In genomic region chr18:49827996-49828395, GRCh38 we compare ENCODE assay signal across 11 cellular contexts.
"Had no signal": no experiment of that assay in that cellular context is flagged by ENCODE, and none has a peak within 500 bp of the region (broad histone marks: within the 10 kb centered on the region; RNA-seq: fewer than 3 reads in every experiment).

No MANE protein-coding gene starts in this region.

- H3K4me1 ChIP-seq: HAP-1 had no signal

- H3K9ac ChIP-seq: GM23248 had no signal

- H3K4me3 ChIP-seq: GM23248, GM23338, HAP-1 had no signal

- H3K36me3 ChIP-seq: HAP-1 had no signal

- H3K27ac Mint-ChIP-seq: GM23338, H9, HFFc6 had no signal

- H3K4me2 ChIP-seq: GM23338 had no signal

- H3K4me1 Mint-ChIP-seq: GM23338, H9 had no signal

- H2AFZ ChIP-seq: GM23248, GM23338 had no signal

- DNase-seq: GM23248, GOT3, H7, H9, HCEC 1CT, HFFc6 had no signal

- FAIRE-seq: H1, H54 had no signal

- ATAC-seq: GM23338, HCT116 had no signal

- H3K27ac ChIP-seq: GM23248 had no signal

- H3K4me3 Mint-ChIP-seq: GM23338, H9, HFFc6 had no signal
